Comparison of ENCODE assay signal across 1 cellular context in genomic region chr4:165631912-165632311, GRCh38.
TF ChIP-seq lines count a peak whose summit lies in the region.

No MANE protein-coding gene starts in this region.

TF ChIP-seq in GM23338, 12 proteins besides CTCF, POLR2A, EP300 and RAD21 (continued from another document):
- TF ChIP-seq ZNF462 (CRISPR knock-in tag; IDR thresholded peaks at IDR 0.05) (no peak), JUNB (IDR thresholded peaks at IDR 0.05; ENCODE audit: unreplicated experiment) (no peak), EZH2phosphoT487 (IDR thresholded peaks at IDR 0.05; ENCODE audit: unreplicated experiment) (no peak), NANOG (IDR thresholded peaks at IDR 0.05; ENCODE audit: borderline replicate concordance) (no peak), STAT1 (IDR thresholded peaks at IDR 0.05; ENCODE audit: unreplicated experiment) (no peak)
